Comparison of ENCODE assay signal across 1 cellular context in genomic region chr9:5552301-5552700, GRCh38.
TF ChIP-seq lines count a peak whose summit lies in the region.

No MANE protein-coding gene starts in this region.

TF ChIP-seq in SK-N-SH treated with all-trans-retinoic acid at 6 μM for 48 hours, 23 proteins besides CTCF, POLR2A, EP300 and RAD21 (continued from another document):
- TF ChIP-seq, protein P1, sequence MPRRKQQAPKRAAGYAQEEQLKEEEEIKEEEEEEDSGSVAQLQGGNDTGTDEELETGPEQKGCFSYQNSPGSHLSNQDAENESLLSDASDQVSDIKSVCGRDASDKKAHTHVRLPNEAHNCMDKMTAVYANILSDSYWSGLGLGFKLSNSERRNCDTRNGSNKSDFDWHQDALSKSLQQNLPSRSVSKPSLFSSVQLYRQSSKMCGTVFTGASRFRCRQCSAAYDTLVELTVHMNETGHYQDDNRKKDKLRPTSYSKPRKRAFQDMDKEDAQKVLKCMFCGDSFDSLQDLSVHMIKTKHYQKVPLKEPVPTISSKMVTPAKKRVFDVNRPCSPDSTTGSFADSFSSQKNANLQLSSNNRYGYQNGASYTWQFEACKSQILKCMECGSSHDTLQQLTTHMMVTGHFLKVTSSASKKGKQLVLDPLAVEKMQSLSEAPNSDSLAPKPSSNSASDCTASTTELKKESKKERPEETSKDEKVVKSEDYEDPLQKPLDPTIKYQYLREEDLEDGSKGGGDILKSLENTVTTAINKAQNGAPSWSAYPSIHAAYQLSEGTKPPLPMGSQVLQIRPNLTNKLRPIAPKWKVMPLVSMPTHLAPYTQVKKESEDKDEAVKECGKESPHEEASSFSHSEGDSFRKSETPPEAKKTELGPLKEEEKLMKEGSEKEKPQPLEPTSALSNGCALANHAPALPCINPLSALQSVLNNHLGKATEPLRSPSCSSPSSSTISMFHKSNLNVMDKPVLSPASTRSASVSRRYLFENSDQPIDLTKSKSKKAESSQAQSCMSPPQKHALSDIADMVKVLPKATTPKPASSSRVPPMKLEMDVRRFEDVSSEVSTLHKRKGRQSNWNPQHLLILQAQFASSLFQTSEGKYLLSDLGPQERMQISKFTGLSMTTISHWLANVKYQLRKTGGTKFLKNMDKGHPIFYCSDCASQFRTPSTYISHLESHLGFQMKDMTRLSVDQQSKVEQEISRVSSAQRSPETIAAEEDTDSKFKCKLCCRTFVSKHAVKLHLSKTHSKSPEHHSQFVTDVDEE (CRISPR knock-in tag; IDR thresholded peaks at IDR 0.05): no peak
- TF ChIP-seq, protein P2, sequence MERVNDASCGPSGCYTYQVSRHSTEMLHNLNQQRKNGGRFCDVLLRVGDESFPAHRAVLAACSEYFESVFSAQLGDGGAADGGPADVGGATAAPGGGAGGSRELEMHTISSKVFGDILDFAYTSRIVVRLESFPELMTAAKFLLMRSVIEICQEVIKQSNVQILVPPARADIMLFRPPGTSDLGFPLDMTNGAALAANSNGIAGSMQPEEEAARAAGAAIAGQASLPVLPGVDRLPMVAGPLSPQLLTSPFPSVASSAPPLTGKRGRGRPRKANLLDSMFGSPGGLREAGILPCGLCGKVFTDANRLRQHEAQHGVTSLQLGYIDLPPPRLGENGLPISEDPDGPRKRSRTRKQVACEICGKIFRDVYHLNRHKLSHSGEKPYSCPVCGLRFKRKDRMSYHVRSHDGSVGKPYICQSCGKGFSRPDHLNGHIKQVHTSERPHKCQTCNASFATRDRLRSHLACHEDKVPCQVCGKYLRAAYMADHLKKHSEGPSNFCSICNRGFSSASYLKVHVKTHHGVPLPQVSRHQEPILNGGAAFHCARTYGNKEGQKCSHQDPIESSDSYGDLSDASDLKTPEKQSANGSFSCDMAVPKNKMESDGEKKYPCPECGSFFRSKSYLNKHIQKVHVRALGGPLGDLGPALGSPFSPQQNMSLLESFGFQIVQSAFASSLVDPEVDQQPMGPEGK (CRISPR knock-in tag; IDR thresholded peaks at IDR 0.05; ENCODE audit: borderline replicate concordance): no peak
- TF ChIP-seq TOX (CRISPR knock-in tag; IDR thresholded peaks at IDR 0.05; ENCODE audit: borderline replicate concordance): no peak
- TF ChIP-seq, protein P3, sequence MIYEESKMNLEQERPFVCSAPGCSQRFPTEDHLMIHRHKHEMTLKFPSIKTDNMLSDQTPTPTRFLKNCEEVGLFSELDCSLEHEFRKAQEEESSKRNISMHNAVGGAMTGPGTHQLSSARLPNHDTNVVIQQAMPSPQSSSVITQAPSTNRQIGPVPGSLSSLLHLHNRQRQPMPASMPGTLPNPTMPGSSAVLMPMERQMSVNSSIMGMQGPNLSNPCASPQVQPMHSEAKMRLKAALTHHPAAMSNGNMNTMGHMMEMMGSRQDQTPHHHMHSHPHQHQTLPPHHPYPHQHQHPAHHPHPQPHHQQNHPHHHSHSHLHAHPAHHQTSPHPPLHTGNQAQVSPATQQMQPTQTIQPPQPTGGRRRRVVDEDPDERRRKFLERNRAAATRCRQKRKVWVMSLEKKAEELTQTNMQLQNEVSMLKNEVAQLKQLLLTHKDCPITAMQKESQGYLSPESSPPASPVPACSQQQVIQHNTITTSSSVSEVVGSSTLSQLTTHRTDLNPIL (CRISPR knock-in tag; IDR thresholded peaks at IDR 0.05; ENCODE audit: low read depth): no peak
- TF ChIP-seq, protein P4, sequence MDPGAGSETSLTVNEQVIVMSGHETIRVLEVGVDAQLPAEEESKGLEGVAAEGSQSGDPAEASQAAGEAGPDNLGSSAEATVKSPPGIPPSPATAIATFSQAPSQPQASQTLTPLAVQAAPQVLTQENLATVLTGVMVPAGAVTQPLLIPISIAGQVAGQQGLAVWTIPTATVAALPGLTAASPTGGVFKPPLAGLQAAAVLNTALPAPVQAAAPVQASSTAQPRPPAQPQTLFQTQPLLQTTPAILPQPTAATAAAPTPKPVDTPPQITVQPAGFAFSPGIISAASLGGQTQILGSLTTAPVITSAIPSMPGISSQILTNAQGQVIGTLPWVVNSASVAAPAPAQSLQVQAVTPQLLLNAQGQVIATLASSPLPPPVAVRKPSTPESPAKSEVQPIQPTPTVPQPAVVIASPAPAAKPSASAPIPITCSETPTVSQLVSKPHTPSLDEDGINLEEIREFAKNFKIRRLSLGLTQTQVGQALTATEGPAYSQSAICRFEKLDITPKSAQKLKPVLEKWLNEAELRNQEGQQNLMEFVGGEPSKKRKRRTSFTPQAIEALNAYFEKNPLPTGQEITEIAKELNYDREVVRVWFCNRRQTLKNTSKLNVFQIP (CRISPR knock-in tag; IDR thresholded peaks at IDR 0.05; ENCODE audit: borderline replicate concordance, low read depth): no peak
- TF ChIP-seq, protein P5, sequence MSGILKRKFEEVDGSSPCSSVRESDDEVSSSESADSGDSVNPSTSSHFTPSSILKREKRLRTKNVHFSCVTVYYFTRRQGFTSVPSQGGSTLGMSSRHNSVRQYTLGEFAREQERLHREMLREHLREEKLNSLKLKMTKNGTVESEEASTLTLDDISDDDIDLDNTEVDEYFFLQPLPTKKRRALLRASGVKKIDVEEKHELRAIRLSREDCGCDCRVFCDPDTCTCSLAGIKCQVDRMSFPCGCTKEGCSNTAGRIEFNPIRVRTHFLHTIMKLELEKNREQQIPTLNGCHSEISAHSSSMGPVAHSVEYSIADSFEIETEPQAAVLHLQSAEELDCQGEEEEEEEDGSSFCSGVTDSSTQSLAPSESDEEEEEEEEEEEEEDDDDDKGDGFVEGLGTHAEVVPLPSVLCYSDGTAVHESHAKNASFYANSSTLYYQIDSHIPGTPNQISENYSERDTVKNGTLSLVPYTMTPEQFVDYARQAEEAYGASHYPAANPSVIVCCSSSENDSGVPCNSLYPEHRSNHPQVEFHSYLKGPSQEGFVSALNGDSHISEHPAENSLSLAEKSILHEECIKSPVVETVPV (CRISPR knock-in tag; IDR thresholded peaks at IDR 0.05): no peak
